Comparison of ENCODE assay signal across 8 cellular contexts in the genomic region with DNA sequence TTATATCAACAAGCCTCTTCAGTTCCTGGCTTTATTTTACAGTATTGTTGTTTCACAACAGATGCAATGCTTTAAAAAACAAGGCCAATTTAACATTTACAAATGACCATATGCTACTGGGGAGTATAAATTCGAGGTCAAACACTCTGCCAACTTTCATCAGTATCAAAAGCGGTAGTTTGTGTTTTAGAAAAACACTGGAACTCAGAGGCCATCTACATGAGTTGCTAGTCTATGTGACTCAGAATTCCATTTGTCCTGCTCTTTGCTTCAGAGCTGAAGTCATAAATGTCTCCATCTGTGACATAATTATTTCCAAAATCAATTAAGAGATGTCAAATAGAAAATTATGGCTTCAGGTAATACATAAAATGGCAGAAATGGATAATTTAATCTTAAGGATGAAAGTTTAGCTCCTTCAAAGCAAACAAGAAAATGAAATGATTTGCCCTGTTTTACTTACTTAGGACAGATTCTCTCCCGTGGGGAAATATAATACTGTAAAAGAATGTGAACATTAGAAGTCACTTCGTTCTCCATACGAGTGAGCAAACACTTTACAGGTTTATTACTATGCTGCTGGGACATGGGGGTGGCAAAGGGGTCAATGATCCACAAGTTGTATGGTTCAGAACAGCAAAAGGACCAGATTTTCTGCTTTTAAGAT. TPM values are rescaled to one million over a fixed set of nuclear protein-coding genes. Genes with fewer than 3 reads are reported as not detected.
DNase-seq lines count a peak whose midpoint lies in the region; ATAC-seq and TF ChIP-seq lines count a peak whose summit lies in the region.

No MANE protein-coding gene starts in this region.

- 28 to 34% methylated on average over 5 of the region's 5 CpGs for WGBS in lower leg skin, 2 donors

- H3K9me3 ChIP-seq in OCI-LY1 (ENCODE audit: low read length) (no peaks in the 10 kb centered on the region), parathyroid adenoma (ENCODE audit: control insufficient read depth, low read length) (no peaks in the 10 kb centered on the region)
- H3K9me3 ChIP-seq in effector memory CD4-positive, alpha-beta T cell (ENCODE audit: control insufficient read depth, low read length), result no peaks in the 10 kb centered on the region

- peak overlapping the region; percentile 92 for H3K27ac ChIP-seq in OCI-LY1 (ENCODE audit: low read depth, low read length, poor library complexity, severe bottlenecking)
- no peak overlapping the region for H3K27ac ChIP-seq in effector memory CD4-positive, alpha-beta T cell (ENCODE audit: insufficient read depth, low read length, poor library complexity, severe bottlenecking)
- H3K27ac ChIP-seq in parathyroid adenoma, result no peak overlapping the region

- peaks cover 65% of the 10 kb centered on the region for H3K36me3 ChIP-seq in OCI-LY1 (ENCODE audit: insufficient read depth, low read length)
- no peaks in the 10 kb centered on the region for H3K36me3 ChIP-seq in effector memory CD4-positive, alpha-beta T cell (ENCODE audit: control insufficient read depth, insufficient read depth, low read length)
- H3K36me3 ChIP-seq in parathyroid adenoma (ENCODE audit: control insufficient read depth, insufficient read depth, low read length), result no peaks in the 10 kb centered on the region

- H3K27me3 ChIP-seq in OCI-LY1 (ENCODE audit: insufficient read depth, low read length), result no peaks in the 10 kb centered on the region
- no peaks in the 10 kb centered on the region for H3K27me3 ChIP-seq in effector memory CD4-positive, alpha-beta T cell (replicated peaks; ENCODE audit: control insufficient read depth, insufficient read depth, low read length, poor library complexity, severe bottlenecking)
- no peaks in the 10 kb centered on the region for H3K27me3 ChIP-seq in parathyroid adenoma (ENCODE audit: control insufficient read depth, insufficient read depth, low read length)

- TF ChIP-seq CTCF in OCI-LY1 (IDR thresholded peaks at IDR 0.05; ENCODE audit: low read length), result no peak
- TF ChIP-seq CTCF in parathyroid adenoma (IDR thresholded peaks at IDR 0.05), result no peak
- TF ChIP-seq CTCF in lower leg skin (IDR thresholded peaks at IDR 0.05), result no peak

- no peaks in the 10 kb centered on the region; the same call in 1 of the 2 replicates for H4K20me1 ChIP-seq in OCI-LY1 (ENCODE audit: insufficient read depth, low read length)

- peaks cover 81% of the 10 kb centered on the region for H3K79me2 ChIP-seq in OCI-LY1 (ENCODE audit: insufficient read depth, low read length)
- H3K79me2 ChIP-seq in parathyroid adenoma, result peaks cover 30% of the 10 kb centered on the region

- H3K4me3 ChIP-seq in OCI-LY1 (ENCODE audit: low read depth, low read length, poor library complexity, severe bottlenecking), result peak overlapping the region; percentile 92
- H3K4me3 ChIP-seq in effector memory CD4-positive, alpha-beta T cell (ENCODE audit: insufficient read depth, low read depth, low read length, poor library complexity, severe bottlenecking), result peak overlapping the region; percentile 5
- H3K4me3 ChIP-seq in parathyroid adenoma (ENCODE audit: low read depth, low read length), result peak overlapping the region; percentile 22
- no peak overlapping the region for H3K4me3 ChIP-seq in lower leg skin (ENCODE audit: low read depth, poor library complexity, severe bottlenecking)

- no peaks in the 10 kb centered on the region for H3K9me2 ChIP-seq in OCI-LY1 (ENCODE audit: low read depth, low read length)

- H2AFZ ChIP-seq in OCI-LY1 (ENCODE audit: low read length), result no peak overlapping the region
- H2AFZ ChIP-seq in parathyroid adenoma, result no peak overlapping the region

- intact Hi-C loops in lower leg skin (cut with DNase I; ENCODE audit: low total_unique reads), result no loop called here

- TF ChIP-seq POLR2A in lower leg skin (IDR thresholded peaks at IDR 0.05), result no peak

- no peaks in the 10 kb centered on the region for H3F3A ChIP-seq in OCI-LY1 (ENCODE audit: insufficient read depth, low read length)

- peak overlapping the region; percentile 88 for H3K4me2 ChIP-seq in OCI-LY1 (ENCODE audit: low read length)
- H3K4me2 ChIP-seq in parathyroid adenoma (ENCODE audit: low read length), result peak overlapping the region; percentile 27

- H3K4me1 ChIP-seq in OCI-LY1 (ENCODE audit: insufficient read depth, low read length, severe bottlenecking), result peaks cover 62% of the 10 kb centered on the region
- peaks cover 35% of the 10 kb centered on the region for H3K4me1 ChIP-seq in effector memory CD4-positive, alpha-beta T cell (ENCODE audit: control insufficient read depth, insufficient read depth, low read length, poor library complexity, severe bottlenecking)
- H3K4me1 ChIP-seq in parathyroid adenoma, result peaks cover 21% of the 10 kb centered on the region

- DNase-seq in G401 (ENCODE audit: low spot score) (peak; percentile 59), SW480 (ENCODE audit: low spot score) (no peak), NCI-H2029 (lab: John Stamatoyannopoulos, UW) (no peak), lower leg skin (ENCODE audit: low spot score in 2 of 2) (no peak)
- no peak for DNase-seq in effector memory CD4-positive, alpha-beta T cell

- in situ Hi-C loops in G401 (cut with HindIII; ENCODE audit: low sequenced_read_pairs), result no loop called here

- H3K9ac ChIP-seq in OCI-LY1 (ENCODE audit: low read length), result peak overlapping the region; percentile 86
- H3K9ac ChIP-seq in parathyroid adenoma, result no peak overlapping the region

- no peak for ATAC-seq in HG03108 (IDR thresholded peaks at IDR 0.05; ENCODE audit: unreplicated experiment)

RNA-seq across cellular contexts. Expression of gene MEX3C, which starts 3.7 kb away (rescaled TPM):
- total RNA-seq in G401 (2014; rRNA removed; shearing (Covaris generic)), result 42.5 and 51.1 TPM in 2 replicates
- total RNA-seq in lower leg skin, result 10 to 100 TPM; 28.0 to 34.2 (median 30.6) TPM
